ENCODE assay signal across 34 cellular contexts in genomic region chr16:35685085-35685484, GRCh38.
"Had no signal": no experiment of that assay in that cellular context is flagged by ENCODE, and none has a peak within 500 bp of the region (broad histone marks: within the 10 kb centered on the region; RNA-seq: fewer than 3 reads in every experiment).

No MANE protein-coding gene starts in this region.

- H3K27me3 ChIP-seq: MG63 had no signal

- H3K27ac ChIP-seq: KMS-11 had no signal

- H3K36me3 ChIP-seq: MG63 had no signal

- H3K9me3 ChIP-seq: MG63 had no signal

- DNase-seq: Karpas-422, Kasumi-1, KG1, MG63, MM.1S, MV-4-11, NCI-H1048, NCI-H1092, NCI-H1092 treated with DMSO at 0.1 percent for 48 hours, NCI-H1105, NCI-H1105 treated with DMSO at 0.1 percent for 48 hours, NCI-H1417, NCI-H1417 treated with DMSO at 0.1 percent for 48 hours, NCI-H1436, NCI-H1436 treated with DMSO at 0.1 percent for 48 hours, NCI-H146, NCI-H1694, NCI-H1694 treated with DMSO at 0.1 percent for 48 hours, NCI-H187, NCI-H187 treated with DMSO at 0.1 percent for 48 hours, NCI-H1930, NCI-H2029, NCI-H2029 treated with DMSO at 0.1 percent for 48 hours, NCI-H2081, NCI-H2081 treated with DMSO at 0.1 percent for 48 hours, NCI-H2107, NCI-H2171, NCI-H2171 treated with DMSO at 0.1 percent for 48 hours, NCI-H2227 treated with DMSO at 0.1 percent for 48 hours, NCI-H226, NCI-H345, NCI-H446, NCI-H446 treated with DMSO at 0.1 percent for 48 hours had no signal

- H3K4me3 ChIP-seq: MG63 had no signal

- H3K4me2 ChIP-seq: KMS-11 had no signal
